8 cellular contexts compared by ENCODE assay signal in genomic region chr3:143118630-143119008, GRCh38. TPM values are rescaled to one million over a fixed set of nuclear protein-coding genes. Genes with fewer than 3 reads are reported as not detected.
DNase-seq lines count a peak whose midpoint lies in the region; ATAC-seq and TF ChIP-seq lines count a peak whose summit lies in the region.

No MANE protein-coding gene starts in this region.

- ATAC-seq in natural killer cell = no peak
- no peak for ATAC-seq in HG03280 (IDR thresholded peaks at IDR 0.05; ENCODE audit: unreplicated experiment)

- H3K4me1 ChIP-seq in colonic mucosa = no peaks in the 10 kb centered on the region

- H3K27me3 ChIP-seq in BJ (ENCODE audit: control insufficient read depth, insufficient read depth, low read length) (no peaks in the 10 kb centered on the region; the same call in none of the 2 replicates), colonic mucosa (peaks cover 20% of the 10 kb centered on the region)

- H3K4me3 Mint-ChIP-seq in IgD-negative memory B cell (peak overlapping the region; percentile 93 to 99 (median 96)), natural killer cell (peak overlapping the region; percentile 93)

- H3K4me1 Mint-ChIP-seq in IgD-negative memory B cell (peaks cover 11 to 26% (median 22%) of the 10 kb centered on the region in 3 donors), natural killer cell (peaks cover 31 to 39% of the 10 kb centered on the region in 2 donors)

- H3K4me3 ChIP-seq in BJ (ENCODE audit: low read depth, low read length) (peak overlapping the region; percentile 82), colonic mucosa (peak overlapping the region; percentile 81)

- peaks cover 4% of the 10 kb centered on the region for H3K27me3 Mint-ChIP-seq in IgD-negative memory B cell
- H3K27me3 Mint-ChIP-seq in natural killer cell (ENCODE audit: low read depth in 2 of 2) = no peaks in the 10 kb centered on the region

- H3K36me3 Mint-ChIP-seq in IgD-negative memory B cell (no peaks in the 10 kb centered on the region), natural killer cell (no peaks in the 10 kb centered on the region)

- intact Hi-C loops in colonic mucosa (cut with DNase I) = no loop called here
- intact Hi-C loops in natural killer cell (cut with micrococcal nuclease) = no loop called here

- H3K27ac ChIP-seq in colonic mucosa = no peak overlapping the region

- H3K9me3 Mint-ChIP-seq in IgD-negative memory B cell = peaks cover 0 to 1% (median 0%) of the 10 kb centered on the region in 3 donors
- no peaks in the 10 kb centered on the region for H3K9me3 Mint-ChIP-seq in natural killer cell

- H3K27ac Mint-ChIP-seq in IgD-negative memory B cell = peak overlapping the region; percentile 90 to 96 (median 91)
- H3K27ac Mint-ChIP-seq in natural killer cell = peak overlapping the region; percentile 89 to 91

- H3K9ac ChIP-seq in colonic mucosa (ENCODE audit: low read depth in 2 of 2, low read length in 2 of 2) = no peak overlapping the region

- DNase-seq in BJ (ENCODE audit: low read depth) = no peak
- no peak for DNase-seq in colonic mucosa
- no peak for DNase-seq in natural killer cell
- no peak for DNase-seq in EL
- no peak for DNase-seq in NCI-H2196 treated with DMSO at 0.1 percent for 48 hours (lab: John Stamatoyannopoulos, UW; ENCODE audit: unreplicated experiment)
- DNase-seq in SW 1271 (lab: John Stamatoyannopoulos, UW) = no peak

- CTCF ChIA-PET in BJ (lab: Yijun Ruan, JAX) = interaction anchor here (1.1 to 2.0 kb wide), 2 partner anchors 526 to 555 kb away, joined by 4 to 7 read pairs; no protein-coding TSS in a partner anchor

- no peak for TF ChIP-seq CTCF in BJ (IDR thresholded peaks at IDR 0.05; ENCODE audit: insufficient read depth, low read depth, low read length)
- no peak for TF ChIP-seq CTCF in colonic mucosa (IDR thresholded peaks at IDR 0.05)
- TF ChIP-seq CTCF in natural killer cell (IDR thresholded peaks at IDR 0.05) = no peak

- POLR2A ChIA-PET in BJ (lab: Charles Lee) = no interaction called here

- H3K9me3 ChIP-seq in colonic mucosa = no peaks in the 10 kb centered on the region

- H3K36me3 ChIP-seq in BJ (ENCODE audit: control insufficient read depth, insufficient read depth, low read length) (no peaks in the 10 kb centered on the region), colonic mucosa (no peaks in the 10 kb centered on the region)

RNA-seq across cellular contexts. Expression of gene CHST2, which starts 1.0 kb away (rescaled TPM):
- polyA plus RNA-seq in BJ (2011; rRNA removed) (0.38 and 0.39 TPM in 2 replicates), IgD-negative memory B cell (7.8 TPM)
- 0.41 and 0.43 TPM in 2 replicates for polyA minus RNA-seq in BJ (2011; rRNA and poly(A)+ RNA removed)
- total RNA-seq in colonic mucosa (1 to 10 TPM; 1.8 to 2.5 TPM), natural killer cell (100 to 1,000 TPM in 1 of 3 donors, 10 to 100 TPM in 2; 74.6 to 113 (median 95.4) TPM)

Comparison
In these comparisons a context has a peak if more than half of its experiments do, and no peak if none do; other contexts are left out.
1. RNA of gene CHST2, which starts 1.0 kb away (total RNA-seq): 74.6 to 113 TPM in natural killer cell; 1.8 to 2.5 TPM in colonic mucosa; every median in the first group is over 10 times any median in the second.